ENCODE assay signal across 8 cellular contexts in the genomic region with DNA sequence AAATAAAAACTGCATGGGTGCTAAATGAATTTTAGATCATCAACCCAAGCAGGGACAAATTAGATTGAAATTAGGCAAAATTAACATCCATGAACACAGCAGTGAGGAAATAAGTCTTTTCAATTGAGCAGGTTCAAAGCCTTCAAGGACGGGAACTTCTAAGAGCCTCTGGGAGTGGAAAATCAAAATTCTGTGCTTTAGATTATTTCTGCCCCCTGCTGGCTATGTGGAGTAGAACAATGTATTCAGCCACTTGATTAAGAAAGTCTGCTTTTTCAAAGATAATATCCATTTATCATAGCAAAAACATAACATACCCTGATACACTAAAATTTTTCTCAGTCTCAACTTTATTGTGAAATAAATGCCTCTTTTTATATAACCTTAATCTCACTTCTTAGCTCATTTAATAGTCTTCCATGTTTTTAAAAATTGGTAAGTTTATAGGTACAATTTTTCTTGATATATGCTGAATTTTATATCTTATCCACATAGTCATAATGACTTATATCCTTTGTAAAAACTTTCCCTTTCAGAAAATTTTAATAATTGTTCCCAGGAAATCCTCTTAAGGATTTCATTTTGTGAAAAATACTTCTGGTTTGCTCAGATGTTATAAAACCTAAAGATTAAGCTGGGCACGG. TPM values are rescaled to one million over a fixed set of nuclear protein-coding genes. Genes with fewer than 3 reads are reported as not detected.
A peak's percentile ranks its signal among the peaks of the same experiment; 100 is the strongest.
DNase-seq lines count a peak whose midpoint lies in the region; ATAC-seq and TF ChIP-seq lines count a peak whose summit lies in the region.

No MANE protein-coding gene starts in this region.

- H4K20me1 ChIP-seq in OCI-LY1 (ENCODE audit: insufficient read depth, low read length) = no peaks in the 10 kb centered on the region

- no peak overlapping the region for H2AFZ ChIP-seq in OCI-LY1 (ENCODE audit: low read length)

- in situ Hi-C loops in KBM-7 (cut with MboI; ENCODE audit: low pct_unique_long_range_greater_than_20kb, low sequenced_read_pairs) = no loop called here

- no peaks in the 10 kb centered on the region for H3K4me1 ChIP-seq in OCI-LY1 (ENCODE audit: insufficient read depth, low read length, severe bottlenecking)
- H3K4me1 ChIP-seq in prostate gland (replicated peaks) = no peaks in the 10 kb centered on the region

- TF ChIP-seq POLR2A in prostate gland (IDR thresholded peaks at IDR 0.05) = no peak

- H3K9ac ChIP-seq in OCI-LY1 (ENCODE audit: low read length) = no peak overlapping the region

- H3K9me2 ChIP-seq in OCI-LY1 (ENCODE audit: low read depth, low read length) = no peaks in the 10 kb centered on the region

- no peak overlapping the region for H3K27ac ChIP-seq in OCI-LY1 (ENCODE audit: low read depth, low read length, poor library complexity, severe bottlenecking)
- no peak overlapping the region for H3K27ac ChIP-seq in prostate gland

- intact Hi-C loops in prostate gland (cut with DNase I) (loop anchor here (5.0 to 10.0 kb wide), 2 partner anchors 125 to 312 kb away; partner anchors contain the start of gene PITPNC1), posterior vena cava (cut with DNase I) (loop anchor here in 1 of 2 donors (5.0 kb wide), 1 partner anchor 312 kb away; the partner anchor contains the start of gene PITPNC1)

- H3K27me3 ChIP-seq in OCI-LY1 (ENCODE audit: insufficient read depth, low read length) = no peaks in the 10 kb centered on the region
- no peaks in the 10 kb centered on the region for H3K27me3 ChIP-seq in prostate gland (replicated peaks; ENCODE audit: insufficient read depth)

- DNase-seq in DMS53 (lab: John Stamatoyannopoulos, UW) (peak; percentile 82), KBM-7 (peak; percentile 79), glomerular endothelial cell (ENCODE audit: extremely low read depth, low read depth, low spot score) (peak; percentile 62), prostate gland (ENCODE audit: low spot score) (peak; percentile 74), posterior vena cava (ENCODE audit: low spot score) (no peak)
- peak; percentile 14 for DNase-seq in activated gamma-delta T cell treated with anti-CD3 and anti-CD28 coated beads, Interleukin-2, amount 50 U/mL, for 16 hours (ENCODE audit: low read depth)

- no peaks in the 10 kb centered on the region for H3K36me3 ChIP-seq in OCI-LY1 (ENCODE audit: insufficient read depth, low read length)
- no peaks in the 10 kb centered on the region for H3K36me3 ChIP-seq in prostate gland

- H3K4me3 ChIP-seq in OCI-LY1 (ENCODE audit: low read depth, low read length, poor library complexity, severe bottlenecking) (no peak overlapping the region), prostate gland (no peak overlapping the region)

- H3K79me2 ChIP-seq in OCI-LY1 (ENCODE audit: insufficient read depth, low read length) = no peaks in the 10 kb centered on the region

- H3K9me3 ChIP-seq in OCI-LY1 (ENCODE audit: low read length) (no peaks in the 10 kb centered on the region), prostate gland (no peaks in the 10 kb centered on the region)

- TF ChIP-seq CTCF in OCI-LY1 (IDR thresholded peaks at IDR 0.05; ENCODE audit: low read length) (peak; percentile 82), prostate gland (IDR thresholded peaks at IDR 0.05) (peak; percentile 42 to 90 (median 87))

- WGBS in prostate gland = 44% methylated on average over 2 of the region's 2 CpGs

- no peaks in the 10 kb centered on the region for H3F3A ChIP-seq in OCI-LY1 (ENCODE audit: insufficient read depth, low read length)

- no peak overlapping the region for H3K4me2 ChIP-seq in OCI-LY1 (ENCODE audit: low read length)

- ATAC-seq in HG03159 (IDR thresholded peaks at IDR 0.05; ENCODE audit: unreplicated experiment) = no peak

RNA-seq across cellular contexts. Expression of gene NOL11, which starts 28.1 kb away (rescaled TPM):
- total RNA-seq in glomerular endothelial cell (27.1 and 31.7 TPM in 2 replicates), prostate gland (10 to 100 TPM; 25.0 to 33.8 TPM), posterior vena cava (10 to 100 TPM; 33.4 to 38.9 TPM)
